1 cellular context compared by ENCODE assay signal in genomic region chr5:1182633-1183423, GRCh38.
TF ChIP-seq lines count a peak whose summit lies in the region.

No MANE protein-coding gene starts in this region.

TF ChIP-seq in HepG2, 621 proteins besides CTCF, POLR2A, EP300 and RAD21 (continued from another document and continues in another):
- TF ChIP-seq ZGPAT (CRISPR knock-in tag; IDR thresholded peaks at IDR 0.05) = no peak
- peak; percentile 75; the same call in 1 of the 2 replicates for TF ChIP-seq RXRB (CRISPR knock-in tag; IDR thresholded peaks at IDR 0.05; ENCODE audit: borderline replicate concordance)
- no peak for TF ChIP-seq KMT2B (CRISPR knock-in tag; IDR thresholded peaks at IDR 0.05)
- TF ChIP-seq SSRP1 (CRISPR knock-in tag; IDR thresholded peaks at IDR 0.05) = no peak
- TF ChIP-seq ARID2 (CRISPR knock-in tag; IDR thresholded peaks at IDR 0.05; ENCODE audit: borderline replicate concordance) = no peak
- no peak for TF ChIP-seq GPN1 (CRISPR knock-in tag; IDR thresholded peaks at IDR 0.05; ENCODE audit: borderline replicate concordance)
- TF ChIP-seq ZBTB4 (CRISPR knock-in tag; IDR thresholded peaks at IDR 0.05; ENCODE audit: borderline replicate concordance) = no peak
- TF ChIP-seq ZNF205 (CRISPR knock-in tag; IDR thresholded peaks at IDR 0.05) = peak; percentile 32
- no peak for TF ChIP-seq ZNF83 (CRISPR knock-in tag; IDR thresholded peaks at IDR 0.05; ENCODE audit: borderline replicate concordance)
- no peak for TF ChIP-seq KLF16 (CRISPR knock-in tag; IDR thresholded peaks at IDR 0.05)
- no peak for TF ChIP-seq ZNF432 (CRISPR knock-in tag; IDR thresholded peaks at IDR 0.05; ENCODE audit: borderline replicate concordance)
- TF ChIP-seq BATF2 (CRISPR knock-in tag; IDR thresholded peaks at IDR 0.05) = no peak
- no peak for TF ChIP-seq ZEB1 (IDR thresholded peaks at IDR 0.05; ENCODE audit: insufficient replicate concordance, low read depth)
- no peak for TF ChIP-seq ATF7 (IDR thresholded peaks at IDR 0.05)
- no peak for TF ChIP-seq ATF7 (CRISPR knock-in tag; IDR thresholded peaks at IDR 0.05)
- TF ChIP-seq HOXA7 (CRISPR knock-in tag; IDR thresholded peaks at IDR 0.05) = no peak
- TF ChIP-seq NFE2 (CRISPR knock-in tag; IDR thresholded peaks at IDR 0.05) = no peak
- no peak for TF ChIP-seq ZNF616 (CRISPR knock-in tag; IDR thresholded peaks at IDR 0.05; ENCODE audit: low read depth)
- TF ChIP-seq ZNF276 (CRISPR knock-in tag; IDR thresholded peaks at IDR 0.05; ENCODE audit: low read depth) = no peak; the same call in 1 of the 2 replicates
- TF ChIP-seq ZSCAN20 (CRISPR knock-in tag; IDR thresholded peaks at IDR 0.05; ENCODE audit: borderline replicate concordance) = no peak
- no peak for TF ChIP-seq ZBTB21 (CRISPR knock-in tag; IDR thresholded peaks at IDR 0.05)
- TF ChIP-seq SRY (CRISPR knock-in tag; IDR thresholded peaks at IDR 0.05) = 0 out of 2 replicates have a peak, but pooled peaks have one; percentile 30
- no peak for TF ChIP-seq FOSL1 (CRISPR knock-in tag; IDR thresholded peaks at IDR 0.05; ENCODE audit: borderline replicate concordance)
- no peak for TF ChIP-seq MAZ (IDR thresholded peaks at IDR 0.05; ENCODE audit: borderline replicate concordance, low read depth, low read length)
- TF ChIP-seq MAZ (CRISPR knock-in tag; IDR thresholded peaks at IDR 0.05; ENCODE audit: low read depth) = 0 out of 2 replicates have a peak, but pooled peaks have one; percentile 55
- no peak for TF ChIP-seq CSRNP2 (CRISPR knock-in tag; conservative IDR thresholded peaks at IDR 0.05; ENCODE audit: low read depth)
- no peak for TF ChIP-seq ATAD3A (CRISPR knock-in tag; IDR thresholded peaks at IDR 0.05)
- peak; percentile 75; the same call in 1 of the 2 replicates for TF ChIP-seq ZBED4 (CRISPR knock-in tag; IDR thresholded peaks at IDR 0.05; ENCODE audit: borderline replicate concordance)
- no peak for TF ChIP-seq ZFP62 (CRISPR knock-in tag; IDR thresholded peaks at IDR 0.05)
- no peak for TF ChIP-seq ZNF280B (CRISPR knock-in tag; IDR thresholded peaks at IDR 0.05; ENCODE audit: borderline replicate concordance)
- TF ChIP-seq ZNF781 (CRISPR knock-in tag; IDR thresholded peaks at IDR 0.05; ENCODE audit: borderline replicate concordance, not compliant biosample characterization) = peak; percentile 52
- TF ChIP-seq XRCC5 (optimal IDR thresholded peaks at IDR 0.05; ENCODE audit: low read length) = no peak
- TF ChIP-seq ZNF234 (CRISPR knock-in tag; conservative IDR thresholded peaks at IDR 0.05) = no peak
- no peak for TF ChIP-seq RELA (CRISPR knock-in tag; IDR thresholded peaks at IDR 0.05)
- TF ChIP-seq ZNF124 (CRISPR knock-in tag; IDR thresholded peaks at IDR 0.05) = peak; percentile 78; the same call in 1 of the 2 replicates
- TF ChIP-seq ZNF296 (CRISPR knock-in tag; conservative IDR thresholded peaks at IDR 0.05) = 0 out of 2 replicates have a peak, but pooled peaks have one; percentile 35
- TF ChIP-seq ZNF503 (CRISPR knock-in tag; IDR thresholded peaks at IDR 0.05) = no peak
- TF ChIP-seq ZNF337 (CRISPR knock-in tag; IDR thresholded peaks at IDR 0.05; ENCODE audit: borderline replicate concordance, low read depth) = no peak
- TF ChIP-seq RBAK (CRISPR knock-in tag; IDR thresholded peaks at IDR 0.05) = peak; percentile 16; the same call in 1 of the 2 replicates
- TF ChIP-seq ZNF839 (CRISPR knock-in tag; IDR thresholded peaks at IDR 0.05; ENCODE audit: borderline replicate concordance) = no peak
- TF ChIP-seq ZNF589 (CRISPR knock-in tag; conservative IDR thresholded peaks at IDR 0.05) = no peak
- TF ChIP-seq ZFX (CRISPR knock-in tag; IDR thresholded peaks at IDR 0.05; ENCODE audit: low read depth) = peak; percentile 86
- TF ChIP-seq ZNF720 (CRISPR knock-in tag; IDR thresholded peaks at IDR 0.05) = no peak
- TF ChIP-seq TGIF2 (CRISPR knock-in tag; IDR thresholded peaks at IDR 0.05) = peak; percentile 62; the same call in 1 of the 2 replicates
- TF ChIP-seq SOX6 (IDR thresholded peaks at IDR 0.05) = no peak
- peak; percentile 85 for TF ChIP-seq SOX6 (CRISPR knock-in tag; IDR thresholded peaks at IDR 0.05)
- no peak for TF ChIP-seq SIN3B (IDR thresholded peaks at IDR 0.05; ENCODE audit: low read length)
- no peak for TF ChIP-seq PHF20 (CRISPR knock-in tag; IDR thresholded peaks at IDR 0.05)
- TF ChIP-seq HIVEP1 (CRISPR knock-in tag; IDR thresholded peaks at IDR 0.05) = peak; percentile 60; the same call in 1 of the 2 replicates
- TF ChIP-seq JUN (CRISPR knock-in tag; IDR thresholded peaks at IDR 0.05) = no peak
- TF ChIP-seq ZNF235 (CRISPR knock-in tag; IDR thresholded peaks at IDR 0.05; ENCODE audit: borderline replicate concordance) = peak; percentile 68; the same call in 1 of the 2 replicates
- peak; percentile 7; the same call in 1 of the 2 replicates for TF ChIP-seq MAX (IDR thresholded peaks at IDR 0.05)
- TF ChIP-seq ZNF709 (CRISPR knock-in tag; IDR thresholded peaks at IDR 0.05) = no peak
- no peak for TF ChIP-seq TRIM24 (CRISPR knock-in tag; IDR thresholded peaks at IDR 0.05)
